4 cellular contexts compared by ENCODE assay signal in genomic region chrX:53009032-53009431, GRCh38.
TF ChIP-seq lines count a peak whose summit lies in the region.

No MANE protein-coding gene starts in this region.

TF ChIP-seq in SK-N-SH treated with all-trans-retinoic acid at 6 μM for 48 hours, 23 proteins besides CTCF, POLR2A, EP300 and RAD21:
- TF ChIP-seq RARB (CRISPR knock-in tag; IDR thresholded peaks at IDR 0.05), result no peak
- TF ChIP-seq, protein P1, sequence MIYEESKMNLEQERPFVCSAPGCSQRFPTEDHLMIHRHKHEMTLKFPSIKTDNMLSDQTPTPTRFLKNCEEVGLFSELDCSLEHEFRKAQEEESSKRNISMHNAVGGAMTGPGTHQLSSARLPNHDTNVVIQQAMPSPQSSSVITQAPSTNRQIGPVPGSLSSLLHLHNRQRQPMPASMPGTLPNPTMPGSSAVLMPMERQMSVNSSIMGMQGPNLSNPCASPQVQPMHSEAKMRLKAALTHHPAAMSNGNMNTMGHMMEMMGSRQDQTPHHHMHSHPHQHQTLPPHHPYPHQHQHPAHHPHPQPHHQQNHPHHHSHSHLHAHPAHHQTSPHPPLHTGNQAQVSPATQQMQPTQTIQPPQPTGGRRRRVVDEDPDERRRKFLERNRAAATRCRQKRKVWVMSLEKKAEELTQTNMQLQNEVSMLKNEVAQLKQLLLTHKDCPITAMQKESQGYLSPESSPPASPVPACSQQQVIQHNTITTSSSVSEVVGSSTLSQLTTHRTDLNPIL (CRISPR knock-in tag; IDR thresholded peaks at IDR 0.05; ENCODE audit: low read depth), result no peak
- TF ChIP-seq PATZ1 (CRISPR knock-in tag; IDR thresholded peaks at IDR 0.05; ENCODE audit: borderline replicate concordance), result no peak
- no peak for TF ChIP-seq ZNF8 (CRISPR knock-in tag; IDR thresholded peaks at IDR 0.05)
- TF ChIP-seq GLIS3 (CRISPR knock-in tag; IDR thresholded peaks at IDR 0.05), result no peak
- peak; percentile 85 for TF ChIP-seq ZFP30 (CRISPR knock-in tag; IDR thresholded peaks at IDR 0.05)
- TF ChIP-seq TOX (CRISPR knock-in tag; IDR thresholded peaks at IDR 0.05; ENCODE audit: borderline replicate concordance), result no peak

TF ChIP-seq in SK-N-SH, 30 proteins besides CTCF, POLR2A, EP300 and RAD21:
- TF ChIP-seq TAF1 (IDR thresholded peaks at IDR 0.05; ENCODE audit: borderline replicate concordance, low read depth, low read length), result no peak
- TF ChIP-seq, protein P2, sequence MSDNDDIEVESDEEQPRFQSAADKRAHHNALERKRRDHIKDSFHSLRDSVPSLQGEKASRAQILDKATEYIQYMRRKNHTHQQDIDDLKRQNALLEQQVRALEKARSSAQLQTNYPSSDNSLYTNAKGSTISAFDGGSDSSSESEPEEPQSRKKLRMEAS (IDR thresholded peaks at IDR 0.05; ENCODE audit: low read depth), result no peak
- TF ChIP-seq NRF1 (IDR thresholded peaks at IDR 0.05; ENCODE audit: low read depth, low read length), result no peak
- TF ChIP-seq, protein P3, sequence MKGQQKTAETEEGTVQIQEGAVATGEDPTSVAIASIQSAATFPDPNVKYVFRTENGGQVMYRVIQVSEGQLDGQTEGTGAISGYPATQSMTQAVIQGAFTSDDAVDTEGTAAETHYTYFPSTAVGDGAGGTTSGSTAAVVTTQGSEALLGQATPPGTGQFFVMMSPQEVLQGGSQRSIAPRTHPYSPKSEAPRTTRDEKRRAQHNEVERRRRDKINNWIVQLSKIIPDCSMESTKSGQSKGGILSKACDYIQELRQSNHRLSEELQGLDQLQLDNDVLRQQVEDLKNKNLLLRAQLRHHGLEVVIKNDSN (IDR thresholded peaks at IDR 0.05; ENCODE audit: borderline replicate concordance, low read depth), result no peak
- no peak for TF ChIP-seq GABPA (IDR thresholded peaks at IDR 0.05; ENCODE audit: low read depth)
- no peak for TF ChIP-seq SIN3A (IDR thresholded peaks at IDR 0.05; ENCODE audit: borderline replicate concordance, low read depth, low read length)
- no peak for TF ChIP-seq MEF2A (IDR thresholded peaks at IDR 0.05; ENCODE audit: borderline replicate concordance, low read depth)
- TF ChIP-seq SMC3 (IDR thresholded peaks at IDR 0.05; ENCODE audit: low read depth, low read length), result no peak
- no peak for TF ChIP-seq YY1 (IDR thresholded peaks at IDR 0.05; ENCODE audit: low read depth)
- no peak for TF ChIP-seq GATA2 (CRISPR knock-in tag; IDR thresholded peaks at IDR 0.05)
- TF ChIP-seq, protein P4, sequence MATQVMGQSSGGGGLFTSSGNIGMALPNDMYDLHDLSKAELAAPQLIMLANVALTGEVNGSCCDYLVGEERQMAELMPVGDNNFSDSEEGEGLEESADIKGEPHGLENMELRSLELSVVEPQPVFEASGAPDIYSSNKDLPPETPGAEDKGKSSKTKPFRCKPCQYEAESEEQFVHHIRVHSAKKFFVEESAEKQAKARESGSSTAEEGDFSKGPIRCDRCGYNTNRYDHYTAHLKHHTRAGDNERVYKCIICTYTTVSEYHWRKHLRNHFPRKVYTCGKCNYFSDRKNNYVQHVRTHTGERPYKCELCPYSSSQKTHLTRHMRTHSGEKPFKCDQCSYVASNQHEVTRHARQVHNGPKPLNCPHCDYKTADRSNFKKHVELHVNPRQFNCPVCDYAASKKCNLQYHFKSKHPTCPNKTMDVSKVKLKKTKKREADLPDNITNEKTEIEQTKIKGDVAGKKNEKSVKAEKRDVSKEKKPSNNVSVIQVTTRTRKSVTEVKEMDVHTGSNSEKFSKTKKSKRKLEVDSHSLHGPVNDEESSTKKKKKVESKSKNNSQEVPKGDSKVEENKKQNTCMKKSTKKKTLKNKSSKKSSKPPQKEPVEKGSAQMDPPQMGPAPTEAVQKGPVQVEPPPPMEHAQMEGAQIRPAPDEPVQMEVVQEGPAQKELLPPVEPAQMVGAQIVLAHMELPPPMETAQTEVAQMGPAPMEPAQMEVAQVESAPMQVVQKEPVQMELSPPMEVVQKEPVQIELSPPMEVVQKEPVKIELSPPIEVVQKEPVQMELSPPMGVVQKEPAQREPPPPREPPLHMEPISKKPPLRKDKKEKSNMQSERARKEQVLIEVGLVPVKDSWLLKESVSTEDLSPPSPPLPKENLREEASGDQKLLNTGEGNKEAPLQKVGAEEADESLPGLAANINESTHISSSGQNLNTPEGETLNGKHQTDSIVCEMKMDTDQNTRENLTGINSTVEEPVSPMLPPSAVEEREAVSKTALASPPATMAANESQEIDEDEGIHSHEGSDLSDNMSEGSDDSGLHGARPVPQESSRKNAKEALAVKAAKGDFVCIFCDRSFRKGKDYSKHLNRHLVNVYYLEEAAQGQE (IDR thresholded peaks at IDR 0.05; ENCODE audit: low read depth, low read length), result no peak

TF ChIP-seq in HepG2, 621 proteins besides CTCF, POLR2A, EP300 and RAD21:
- TF ChIP-seq ZNF572 (CRISPR knock-in tag; IDR thresholded peaks at IDR 0.05) (no peak), ATF7 (IDR thresholded peaks at IDR 0.05) (peak; percentile 71), ATF7 (CRISPR knock-in tag; IDR thresholded peaks at IDR 0.05) (no peak)

TF ChIP-seq in HEK293, 187 proteins besides CTCF, POLR2A, EP300 and RAD21:
- TF ChIP-seq, protein P5, sequence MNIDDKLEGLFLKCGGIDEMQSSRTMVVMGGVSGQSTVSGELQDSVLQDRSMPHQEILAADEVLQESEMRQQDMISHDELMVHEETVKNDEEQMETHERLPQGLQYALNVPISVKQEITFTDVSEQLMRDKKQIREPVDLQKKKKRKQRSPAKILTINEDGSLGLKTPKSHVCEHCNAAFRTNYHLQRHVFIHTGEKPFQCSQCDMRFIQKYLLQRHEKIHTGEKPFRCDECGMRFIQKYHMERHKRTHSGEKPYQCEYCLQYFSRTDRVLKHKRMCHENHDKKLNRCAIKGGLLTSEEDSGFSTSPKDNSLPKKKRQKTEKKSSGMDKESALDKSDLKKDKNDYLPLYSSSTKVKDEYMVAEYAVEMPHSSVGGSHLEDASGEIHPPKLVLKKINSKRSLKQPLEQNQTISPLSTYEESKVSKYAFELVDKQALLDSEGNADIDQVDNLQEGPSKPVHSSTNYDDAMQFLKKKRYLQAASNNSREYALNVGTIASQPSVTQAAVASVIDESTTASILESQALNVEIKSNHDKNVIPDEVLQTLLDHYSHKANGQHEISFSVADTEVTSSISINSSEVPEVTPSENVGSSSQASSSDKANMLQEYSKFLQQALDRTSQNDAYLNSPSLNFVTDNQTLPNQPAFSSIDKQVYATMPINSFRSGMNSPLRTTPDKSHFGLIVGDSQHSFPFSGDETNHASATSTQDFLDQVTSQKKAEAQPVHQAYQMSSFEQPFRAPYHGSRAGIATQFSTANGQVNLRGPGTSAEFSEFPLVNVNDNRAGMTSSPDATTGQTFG (tag by site-specific recombination; IDR thresholded peaks at IDR 0.05; ENCODE audit: borderline replicate concordance), result no peak
- TF ChIP-seq TRIM28 (IDR thresholded peaks at IDR 0.05; ENCODE audit: borderline replicate concordance, low read length), result no peak
- TF ChIP-seq, protein P6, sequence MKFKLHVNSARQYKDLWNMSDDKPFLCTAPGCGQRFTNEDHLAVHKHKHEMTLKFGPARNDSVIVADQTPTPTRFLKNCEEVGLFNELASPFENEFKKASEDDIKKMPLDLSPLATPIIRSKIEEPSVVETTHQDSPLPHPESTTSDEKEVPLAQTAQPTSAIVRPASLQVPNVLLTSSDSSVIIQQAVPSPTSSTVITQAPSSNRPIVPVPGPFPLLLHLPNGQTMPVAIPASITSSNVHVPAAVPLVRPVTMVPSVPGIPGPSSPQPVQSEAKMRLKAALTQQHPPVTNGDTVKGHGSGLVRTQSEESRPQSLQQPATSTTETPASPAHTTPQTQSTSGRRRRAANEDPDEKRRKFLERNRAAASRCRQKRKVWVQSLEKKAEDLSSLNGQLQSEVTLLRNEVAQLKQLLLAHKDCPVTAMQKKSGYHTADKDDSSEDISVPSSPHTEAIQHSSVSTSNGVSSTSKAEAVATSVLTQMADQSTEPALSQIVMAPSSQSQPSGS (tag by site-specific recombination; IDR thresholded peaks at IDR 0.05; ENCODE audit: low read depth), result peak; percentile 62; the same call in 1 of the 2 replicates
TF ChIP-seq in HEK293: peak in this region for 1.
